In the genomic region with DNA sequence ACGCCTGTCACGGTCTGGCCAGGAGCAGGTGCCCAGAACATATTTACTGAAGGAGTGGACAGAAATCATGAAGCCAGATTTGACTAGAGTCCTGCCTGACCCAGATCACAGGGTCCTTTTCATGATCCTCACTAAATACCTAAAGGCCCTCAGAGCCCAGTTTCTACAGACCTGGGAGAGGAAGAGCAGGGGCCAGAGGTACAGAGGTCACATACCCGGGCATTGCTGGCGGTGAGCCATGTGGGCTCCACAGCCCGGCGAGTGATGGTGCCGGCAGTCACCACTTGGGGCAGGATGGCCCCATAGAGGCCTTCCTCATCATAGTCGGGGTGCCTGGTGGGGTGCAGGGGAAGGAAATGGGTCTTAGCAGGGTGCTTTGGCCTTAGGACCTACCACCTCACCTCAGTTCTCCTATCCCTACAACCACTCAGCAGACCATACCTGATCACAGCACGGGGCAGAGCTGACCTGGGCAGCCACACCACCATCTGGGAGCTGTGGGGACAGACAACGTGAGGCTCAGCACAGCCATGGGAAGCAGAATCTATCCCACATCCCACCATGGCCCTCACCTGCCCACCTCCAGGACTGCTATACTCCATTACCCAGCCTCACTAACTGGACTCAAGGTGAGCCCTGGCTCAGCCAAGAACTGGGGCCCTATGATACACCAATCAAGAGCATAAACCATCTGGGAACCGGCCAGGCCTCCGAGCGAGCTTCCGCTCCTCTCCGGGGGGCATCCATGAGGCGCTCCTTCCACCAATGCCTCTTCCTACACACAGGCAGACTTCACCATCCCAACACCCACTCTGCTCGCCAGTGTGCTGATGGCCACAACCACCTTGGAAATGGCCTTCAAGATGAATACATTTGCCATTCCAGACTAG, we compare ENCODE assay signal across 12 cellular contexts. TPM values are rescaled to one million over a fixed set of nuclear protein-coding genes. Genes with fewer than 3 reads are reported as not detected.
A peak's percentile ranks its signal among the peaks of the same experiment; 100 is the strongest.
DNase-seq lines count a peak whose midpoint lies in the region; ATAC-seq and TF ChIP-seq lines count a peak whose summit lies in the region.
"Had no signal": no experiment of that assay in that cellular context is flagged by ENCODE, and none has a peak within 500 bp of the region (broad histone marks: within the 10 kb centered on the region; RNA-seq: fewer than 3 reads in every experiment).

No MANE protein-coding gene starts in this region.

- no peak overlapping the region for H2BK120ac ChIP-seq in H9 (ENCODE audit: low read depth, low read length, poor library complexity, severe bottlenecking)

- no peak overlapping the region for H4K91ac ChIP-seq in H9 (ENCODE audit: insufficient read length, low read depth, low read length)

- no peak overlapping the region for H3K4me3 ChIP-seq in CD8-positive, alpha-beta T cell (ENCODE audit: low read depth, low read length)
- H3K4me3 ChIP-seq in right lobe of liver, result no peak overlapping the region
- H3K4me3 ChIP-seq: ascending aorta, sigmoid colon had no signal

- H3K79me1 ChIP-seq in H9 (ENCODE audit: insufficient read depth, low read depth, low read length, poor library complexity, severe bottlenecking), result no peaks in the 10 kb centered on the region

- H3K27me3 ChIP-seq in CD8-positive, alpha-beta T cell (ENCODE audit: insufficient read depth, low read length), result no peaks in the 10 kb centered on the region
- H3K27me3 ChIP-seq in H9 (ENCODE audit: insufficient read depth, low read length) (no peaks in the 10 kb centered on the region), right lobe of liver (no peaks in the 10 kb centered on the region)
- H3K27me3 ChIP-seq: ascending aorta, sigmoid colon had no signal

- peaks cover 90% of the 10 kb centered on the region for H3K36me3 Mint-ChIP-seq in CD8-positive, alpha-beta T cell
- H3K36me3 Mint-ChIP-seq in H9 (ENCODE audit: insufficient read depth in 1 of 3, low read depth in 3 of 3), result peaks cover 57 to 97% (median 83%) of the 10 kb centered on the region in 3 experiments
- H3K36me3 Mint-ChIP-seq in activated CD8-positive, alpha-beta T cell treated with anti-CD3 and anti-CD28 coated beads for 36 hours (ENCODE audit: low read depth), result peaks cover 58% of the 10 kb centered on the region
- H3K36me3 Mint-ChIP-seq in osteocyte (ENCODE audit: unreplicated experiment), result peaks cover 60% of the 10 kb centered on the region

- CTCF ChIA-PET in CD8-positive, alpha-beta T cell (lab: Charles Lee), result interaction anchor here (1.5 kb wide), 1 partner anchor 37 kb away, joined by 4 read pairs; no protein-coding TSS in a partner anchor
- CTCF ChIA-PET in activated CD8-positive, alpha-beta T cell treated with anti-CD3 and anti-CD28 coated beads for 36 hours (lab: Charles Lee), result interaction anchor here (1.1 to 4.6 kb wide), 4 partner anchors 9 to 115 kb away, joined by 4 to 17 read pairs (median 8); no protein-coding TSS in a partner anchor

- H3K4me2 ChIP-seq in H9 (ENCODE audit: insufficient read depth, insufficient read length, low read length), result no peak overlapping the region

- H2BK12ac ChIP-seq in H9 (ENCODE audit: insufficient read length, low read depth, low read length), result no peak overlapping the region

- no peaks in the 10 kb centered on the region for H3K79me2 ChIP-seq in H9 (ENCODE audit: insufficient read depth, low read length)

- no peak overlapping the region for H4K8ac ChIP-seq in H9 (replicated peaks; ENCODE audit: insufficient read length, low read depth, low read length)

- intact Hi-C loops in CD8-positive, alpha-beta T cell (cut with DNase I, micrococcal nuclease), result no loop called here
- intact Hi-C loops in activated CD8-positive, alpha-beta T cell treated with anti-CD3 and anti-CD28 coated beads for 36 hours (cut with micrococcal nuclease), result no loop called here
- intact Hi-C loops in right lobe of liver (cut with DNase I), result no loop called here

- H4K5ac ChIP-seq in H9 (ENCODE audit: insufficient read length, low read depth, low read length), result no peak overlapping the region

- TF ChIP-seq CTCF in CD8-positive, alpha-beta T cell (IDR thresholded peaks at IDR 0.05), result no peak
- TF ChIP-seq CTCF in H9 (conservative IDR thresholded peaks at IDR 0.05), result peak; percentile 41
- no peak for TF ChIP-seq CTCF in activated CD8-positive, alpha-beta T cell treated with anti-CD3 and anti-CD28 coated beads for 36 hours (IDR thresholded peaks at IDR 0.05)
- TF ChIP-seq CTCF in right lobe of liver (IDR thresholded peaks at IDR 0.05), result peak; percentile 33 to 52 (median 46)
- no peak for TF ChIP-seq CTCF in osteocyte (IDR thresholded peaks at IDR 0.05)

- no peaks in the 10 kb centered on the region for H3K4me1 ChIP-seq in CD8-positive, alpha-beta T cell (ENCODE audit: insufficient read depth, low read length)
- H3K4me1 ChIP-seq in H9 (ENCODE audit: insufficient read depth, low read length), result no peaks in the 10 kb centered on the region
- peaks cover 0 to 12% (median 3%) of the 10 kb centered on the region in 4 donors for H3K4me1 ChIP-seq in right lobe of liver
- H3K4me1 ChIP-seq: ascending aorta, sigmoid colon had no signal

- H3K4ac ChIP-seq in H9 (ENCODE audit: low read depth, low read length), result no peak overlapping the region

- no peaks in the 10 kb centered on the region for H4K20me1 ChIP-seq in H9 (ENCODE audit: control insufficient read depth, insufficient read depth, insufficient read length)

- no peak overlapping the region for H3K4me3 Mint-ChIP-seq in CD8-positive, alpha-beta T cell
- H3K4me3 Mint-ChIP-seq in H9 (peak overlapping the region in 1 of 2 experiments; percentile 23; a peak in 1 of 5 replicates), osteocyte (ENCODE audit: unreplicated experiment) (no peak overlapping the region)
- H3K4me3 Mint-ChIP-seq in activated CD8-positive, alpha-beta T cell treated with anti-CD3 and anti-CD28 coated beads for 36 hours, result no peak overlapping the region
- H3K4me3 Mint-ChIP-seq: immature natural killer cell had no signal

- H2BK20ac ChIP-seq in H9 (ENCODE audit: low read depth, low read length, poor library complexity, severe bottlenecking), result no peak overlapping the region

- H3K23ac ChIP-seq in H9 (ENCODE audit: insufficient read length, low read depth, low read length), result no peak overlapping the region

- H3K27ac ChIP-seq in CD8-positive, alpha-beta T cell (ENCODE audit: low read depth, low read length), result no peak overlapping the region
- H3K27ac ChIP-seq in H9 (ENCODE audit: insufficient read length, low read depth, low read length), result no peak overlapping the region
- H3K27ac ChIP-seq in right lobe of liver, result peak overlapping the region in 1 of 3 donors; percentile 39
- H3K27ac ChIP-seq: ascending aorta, sigmoid colon had no signal

- no peak overlapping the region for H2BK5ac ChIP-seq in H9 (ENCODE audit: insufficient read length, low read length)

- no peaks in the 10 kb centered on the region for H3K27me3 Mint-ChIP-seq in CD8-positive, alpha-beta T cell (ENCODE audit: low read depth)
- no peaks in the 10 kb centered on the region for H3K27me3 Mint-ChIP-seq in H9 (ENCODE audit: low read depth)
- H3K27me3 Mint-ChIP-seq in activated CD8-positive, alpha-beta T cell treated with anti-CD3 and anti-CD28 coated beads for 36 hours, result no peaks in the 10 kb centered on the region
- no peaks in the 10 kb centered on the region for H3K27me3 Mint-ChIP-seq in osteocyte (ENCODE audit: unreplicated experiment)

- ATAC-seq in CD8-positive, alpha-beta T cell, result no peak
- ATAC-seq in activated CD8-positive, alpha-beta T cell treated with anti-CD3 and anti-CD28 coated beads for 36 hours, result no peak
- ATAC-seq in right lobe of liver (peak; percentile 89 to 96 (median 94)), HG02970 (IDR thresholded peaks at IDR 0.05; ENCODE audit: low FRiP score, unreplicated experiment) (no peak)

- H3K18ac ChIP-seq in H9 (ENCODE audit: insufficient read length, low read depth, low read length), result no peak overlapping the region

- DNase-seq in CD8-positive, alpha-beta T cell, result no peak
- DNase-seq in H9, result no peak
- no peak for DNase-seq in activated CD8-positive, alpha-beta T cell treated with anti-CD3 and anti-CD28 coated beads for 36 hours
- DNase-seq in right lobe of liver, result peak; percentile 74 to 87 (median 83)
- DNase-seq in osteocyte (ENCODE audit: extremely low spot score, unreplicated experiment), result no peak
- no peak for DNase-seq in OCI-M1 (lab: John Stamatoyannopoulos, UW)
- DNase-seq: foreskin fibroblast, immature natural killer cell, NCI-H1048, sigmoid colon had no signal

- no peak overlapping the region for H2AK5ac ChIP-seq in H9 (ENCODE audit: insufficient read length, low read length)

- H3K36me3 ChIP-seq in CD8-positive, alpha-beta T cell (ENCODE audit: insufficient read depth, low read length), result peaks cover 96% of the 10 kb centered on the region
- H3K36me3 ChIP-seq in right lobe of liver, result peaks cover 0 to 82% (median 53%) of the 10 kb centered on the region in 4 donors

- H2AFZ ChIP-seq in H9 (ENCODE audit: low read length), result no peak overlapping the region

- H3K9me3 Mint-ChIP-seq in CD8-positive, alpha-beta T cell, result no peaks in the 10 kb centered on the region
- H3K9me3 Mint-ChIP-seq in H9 (no peaks in the 10 kb centered on the region), osteocyte (ENCODE audit: unreplicated experiment) (no peaks in the 10 kb centered on the region)
- no peaks in the 10 kb centered on the region for H3K9me3 Mint-ChIP-seq in activated CD8-positive, alpha-beta T cell treated with anti-CD3 and anti-CD28 coated beads for 36 hours
- H3K9me3 Mint-ChIP-seq: immature natural killer cell had no signal

- H3K14ac ChIP-seq in H9 (ENCODE audit: insufficient read depth, low read length), result no peak overlapping the region

- H3K9ac ChIP-seq in H9 (ENCODE audit: extremely low read depth, insufficient read length, low read length), result no peak overlapping the region

- H2BK15ac ChIP-seq in H9 (ENCODE audit: low read depth, low read length), result no peak overlapping the region

- POLR2A ChIA-PET in CD8-positive, alpha-beta T cell (lab: Charles Lee), result interaction anchor here (5.4 kb wide), 1 partner anchor 12 kb away, joined by 28 read pairs; the partner anchor contains the start of gene POLG
- POLR2A ChIA-PET in activated CD8-positive, alpha-beta T cell treated with anti-CD3 and anti-CD28 coated beads for 36 hours (lab: Charles Lee), result interaction anchor here (1.0 to 11.2 kb wide), 3 partner anchors 7 to 66 kb away, joined by 3 to 128 read pairs (median 8); no protein-coding TSS in a partner anchor

- peaks cover 2% of the 10 kb centered on the region for H3K4me1 Mint-ChIP-seq in CD8-positive, alpha-beta T cell (ENCODE audit: low read depth)
- no peaks in the 10 kb centered on the region for H3K4me1 Mint-ChIP-seq in H9
- peaks cover 14% of the 10 kb centered on the region for H3K4me1 Mint-ChIP-seq in activated CD8-positive, alpha-beta T cell treated with anti-CD3 and anti-CD28 coated beads for 36 hours (ENCODE audit: low read depth)
- no peaks in the 10 kb centered on the region for H3K4me1 Mint-ChIP-seq in osteocyte (ENCODE audit: unreplicated experiment)

- H3K9me3 ChIP-seq in CD8-positive, alpha-beta T cell (ENCODE audit: low read length), result no peaks in the 10 kb centered on the region
- H3K9me3 ChIP-seq in H9 (ENCODE audit: control insufficient read depth, low read depth, low read length) (no peaks in the 10 kb centered on the region), right lobe of liver (no peaks in the 10 kb centered on the region)
- H3K9me3 ChIP-seq: ascending aorta, sigmoid colon had no signal

- H3K56ac ChIP-seq in H9 (ENCODE audit: insufficient read length, low read depth, low read length), result no peak overlapping the region

- H3T11ph ChIP-seq in H9 (ENCODE audit: low read length), result no peak overlapping the region

- no peak for TF ChIP-seq POLR2A in right lobe of liver (IDR thresholded peaks at IDR 0.05)

- peak overlapping the region; percentile 55 for H3K27ac Mint-ChIP-seq in CD8-positive, alpha-beta T cell
- H3K27ac Mint-ChIP-seq in H9 (peak overlapping the region in 1 of 3 experiments; percentile 63; a peak in 1 of 7 replicates), osteocyte (ENCODE audit: unreplicated experiment) (no peak overlapping the region)
- peak overlapping the region; percentile 8 for H3K27ac Mint-ChIP-seq in activated CD8-positive, alpha-beta T cell treated with anti-CD3 and anti-CD28 coated beads for 36 hours

- H3K23me2 ChIP-seq in H9 (ENCODE audit: insufficient read length, low read depth, low read length, poor library complexity, severe bottlenecking), result no peaks in the 10 kb centered on the region

- WGBS in H9 (ENCODE audit: extremely low coverage, insufficient read length, low lambda C conversion rate), result no CpG with 5 or more reads among the region's 17 CpGs
- WGBS in right lobe of liver (ENCODE audit: insufficient coverage, low coverage, low lambda C conversion rate, missing lambda C conversion rate), result 35% methylated on average over 8 of the region's 17 CpGs

RNA-seq across cellular contexts. Expression of gene POLG, which starts 12.9 kb away (rescaled TPM):
- 100 to 1,000 TPM; 147 to 158 TPM for total RNA-seq in CD8-positive, alpha-beta T cell
- total RNA-seq in H9 (2021) (57.7 and 60.3 TPM in 2 replicates), right lobe of liver (10 to 100 TPM; 26.3 to 34.7 (median 30.3) TPM), osteocyte (52.0 and 60.8 TPM in 2 replicates)
- 100 to 1,000 TPM; 101 to 106 TPM for total RNA-seq in activated CD8-positive, alpha-beta T cell treated with anti-CD3 and anti-CD28 coated beads for 36 hours

Comparison
In these comparisons a context has a peak if more than half of its experiments do, and no peak if none do; other contexts are left out.
1. ATAC-seq: peak in right lobe of liver (4 of 4); none in CD8-positive, alpha-beta T cell (single experiment), activated CD8-positive, alpha-beta T cell treated with anti-CD3 and anti-CD28 coated beads for 36 hours (single experiment) and HG02970 (single experiment).
2. DNase-seq: peak in right lobe of liver (3 of 3); none in CD8-positive, alpha-beta T cell (0 of 7), H9 (single experiment), activated CD8-positive, alpha-beta T cell treated with anti-CD3 and anti-CD28 coated beads for 36 hours (single experiment), osteocyte (single experiment) and OCI-M1 (single experiment).
3. CTCF ChIP-seq: peak in H9 (single experiment) and right lobe of liver (4 of 4); none in CD8-positive, alpha-beta T cell (single experiment), activated CD8-positive, alpha-beta T cell treated with anti-CD3 and anti-CD28 coated beads for 36 hours (single experiment) and osteocyte (single experiment).